9 cellular contexts compared by ENCODE assay signal in genomic region chr19:55486043-55486970, GRCh38. TPM values are rescaled to one million over a fixed set of nuclear protein-coding genes. Genes with fewer than 3 reads are reported as not detected.
A peak's percentile ranks its signal among the peaks of the same experiment; 100 is the strongest.
DNase-seq lines count a peak whose midpoint lies in the region; ATAC-seq, FAIRE-seq and TF ChIP-seq lines count a peak whose summit lies in the region.
"Had no signal": no experiment of that assay in that cellular context is flagged by ENCODE, and none has a peak within 500 bp of the region (broad histone marks: within the 10 kb centered on the region; RNA-seq: fewer than 3 reads in every experiment).

No MANE protein-coding gene starts in this region.

- no peaks in the 10 kb centered on the region for H3K27me3 ChIP-seq in naive thymus-derived CD4-positive, alpha-beta T cell (ENCODE audit: control insufficient read depth in 2 of 2, insufficient read depth in 2 of 2, low read length in 2 of 2)

- intact Hi-C loops in naive thymus-derived CD4-positive, alpha-beta T cell (cut with micrococcal nuclease): no loop called here

- POLR2A ChIA-PET in naive thymus-derived CD4-positive, alpha-beta T cell (lab: Charles Lee): interaction anchor here (0.7 to 1.6 kb wide), 3 partner anchors 9 to 18 kb away, joined by 3 to 5 read pairs (median 3); partner anchors contain the start of gene ZNF628

- no peak for ATAC-seq in naive thymus-derived CD4-positive, alpha-beta T cell
- ATAC-seq in GM18870 (IDR thresholded peaks at IDR 0.05; ENCODE audit: unreplicated experiment): no peak

- H3K36me3 Mint-ChIP-seq in IgD-negative memory B cell: peaks cover 2% of the 10 kb centered on the region
- peaks cover 0 to 1% (median 0%) of the 10 kb centered on the region in 5 donors for H3K36me3 Mint-ChIP-seq in naive thymus-derived CD4-positive, alpha-beta T cell

- H3K36me3 ChIP-seq in naive thymus-derived CD4-positive, alpha-beta T cell (ENCODE audit: control insufficient read depth in 2 of 3, insufficient read depth in 3 of 3, low read length in 3 of 3): peaks cover 0 to 17% (median 0%) of the 10 kb centered on the region in 3 experiments

- no peak for FAIRE-seq in urothelium cell line (lab: Jason Lieb, UNC)

- no peaks in the 10 kb centered on the region for H3K9me3 ChIP-seq in naive thymus-derived CD4-positive, alpha-beta T cell (ENCODE audit: control insufficient read depth in 2 of 3, low read length in 3 of 3)

- DNase-seq in AG09319 (ENCODE audit: extremely low read depth, low read depth) (no peak), NK-92 (lab: John Stamatoyannopoulos, UW; ENCODE audit: unreplicated experiment) (no peak), urothelium cell line (ENCODE audit: low spot score) (no peak)
- no peak for DNase-seq in naive thymus-derived CD4-positive, alpha-beta T cell
- DNase-seq in activated CD4-positive, CD25-positive, alpha-beta regulatory T cell (lab: John Stamatoyannopoulos, UW): no peak
- DNase-seq: NCI-H524 treated with DMSO at 0.1 percent for 48 hours had no signal

- peaks cover 12 to 13% of the 10 kb centered on the region in 2 donors for H3K4me1 ChIP-seq in naive thymus-derived CD4-positive, alpha-beta T cell (ENCODE audit: control insufficient read depth in 2 of 2, insufficient read depth in 2 of 2, low read length in 2 of 2)

- H3K4me1 Mint-ChIP-seq in IgD-negative memory B cell: peaks cover 0 to 6% (median 1%) of the 10 kb centered on the region in 3 donors
- peaks cover 5 to 16% (median 9%) of the 10 kb centered on the region in 7 donors for H3K4me1 Mint-ChIP-seq in naive thymus-derived CD4-positive, alpha-beta T cell

- H3K4me3 ChIP-seq in naive thymus-derived CD4-positive, alpha-beta T cell (ENCODE audit: low read length): no peak overlapping the region

- H3K27me3 Mint-ChIP-seq in IgD-negative memory B cell: no peaks in the 10 kb centered on the region
- H3K27me3 Mint-ChIP-seq in naive thymus-derived CD4-positive, alpha-beta T cell: no peaks in the 10 kb centered on the region

- H3K27ac ChIP-seq in cingulate gyrus (ENCODE audit: low read depth, low read length): peak overlapping the region; percentile 19
- peak overlapping the region; percentile 63 for H3K27ac ChIP-seq in naive thymus-derived CD4-positive, alpha-beta T cell (ENCODE audit: low read depth, low read length)

- no peaks in the 10 kb centered on the region for H3K9me3 Mint-ChIP-seq in IgD-negative memory B cell
- H3K9me3 Mint-ChIP-seq in naive thymus-derived CD4-positive, alpha-beta T cell: no peaks in the 10 kb centered on the region

- peak; percentile 42 for TF ChIP-seq CTCF in AG09319 (IDR thresholded peaks at IDR 0.05; ENCODE audit: low read depth, low read length)

- H3K4me3 Mint-ChIP-seq in IgD-negative memory B cell: peak overlapping the region; percentile 57 to 85 (median 73)
- H3K4me3 Mint-ChIP-seq in naive thymus-derived CD4-positive, alpha-beta T cell: peak overlapping the region; percentile 56 to 89 (median 78)

- peak overlapping the region; percentile 65 to 94 (median 88) for H3K27ac Mint-ChIP-seq in IgD-negative memory B cell
- peak overlapping the region; percentile 8 to 93 (median 83) for H3K27ac Mint-ChIP-seq in naive thymus-derived CD4-positive, alpha-beta T cell

- CTCF ChIA-PET in naive thymus-derived CD4-positive, alpha-beta T cell (lab: Charles Lee): interaction anchor here (0.9 to 1.4 kb wide), 2 partner anchors 17 to 18 kb away, joined by 3 read pairs; no protein-coding TSS in a partner anchor

RNA-seq across cellular contexts. Expression of gene NAT14, which starts 1.3 kb away (rescaled TPM):
- 6.1 TPM for polyA plus RNA-seq in IgD-negative memory B cell
- total RNA-seq in naive thymus-derived CD4-positive, alpha-beta T cell: 10 to 100 TPM in 1 of 5 experiments, 1 to 10 TPM in 4; 2.7 to 12.8 (median 7.5) TPM
- 1 to 10 TPM; 1.7 to 3.3 TPM for polyA plus RNA-seq in naive thymus-derived CD4-positive, alpha-beta T cell

RNA-seq across cellular contexts. Expression of gene SSC5D, which starts 1.9 kb away (rescaled TPM):
- not detected for polyA plus RNA-seq in IgD-negative memory B cell
- total RNA-seq in naive thymus-derived CD4-positive, alpha-beta T cell: under 1 TPM; 0.21 to 0.48 (median 0.35) TPM
- not detected for polyA plus RNA-seq in naive thymus-derived CD4-positive, alpha-beta T cell

RNA-seq across cellular contexts. Expression of gene ZNF628, which starts 9.9 kb away (rescaled TPM):
- polyA plus RNA-seq in IgD-negative memory B cell: 0.34 TPM
- 10 to 100 TPM in 2 of 5 experiments, 1 to 10 TPM in 3; 6.6 to 27.2 (median 9.0) TPM for total RNA-seq in naive thymus-derived CD4-positive, alpha-beta T cell
- 1 to 10 TPM in 1 of 2 donors, under 1 TPM in 1; 0.07 to 1.6 TPM for polyA plus RNA-seq in naive thymus-derived CD4-positive, alpha-beta T cell

RNA-seq across cellular contexts. Expression of gene C19orf85, which starts 21.8 kb away (rescaled TPM):
- polyA plus RNA-seq in IgD-negative memory B cell: not detected
- not detected for total RNA-seq in naive thymus-derived CD4-positive, alpha-beta T cell
- not detected for polyA plus RNA-seq in naive thymus-derived CD4-positive, alpha-beta T cell

RNA-seq across cellular contexts. Expression of gene ISOC2, which starts 24.9 kb away (rescaled TPM):
- polyA plus RNA-seq in IgD-negative memory B cell: 40.0 TPM
- total RNA-seq in naive thymus-derived CD4-positive, alpha-beta T cell: 10 to 100 TPM in 3 of 5 experiments, 1 to 10 TPM in 2; 5.1 to 20.1 (median 11.3) TPM
- 10 to 100 TPM; 25.9 to 31.2 TPM for polyA plus RNA-seq in naive thymus-derived CD4-positive, alpha-beta T cell
